In genomic region chr5:119299615-119300310, GRCh38 we compare ENCODE assay signal across 7 cellular contexts. TPM values are rescaled to one million over a fixed set of nuclear protein-coding genes. Genes with fewer than 3 reads are reported as not detected.
A peak's percentile ranks its signal among the peaks of the same experiment; 100 is the strongest.
DNase-seq lines count a peak whose midpoint lies in the region; ATAC-seq, FAIRE-seq and TF ChIP-seq lines count a peak whose summit lies in the region.
"Not testable (repeated sequence)": the region's sequence is repeated elsewhere in the genome, so short reads cannot be mapped to it uniquely, and the experiment has no call there.

No MANE protein-coding gene starts in this region.

- not testable (repeated sequence) for ATAC-seq in activated CD4-positive, alpha-beta T cell treated with anti-CD3 and anti-CD28 coated beads for 36 hours

- peaks cover 10% of the 10 kb centered on the region in 2 donors for H3K4me1 ChIP-seq in kidney (ENCODE audit: control insufficient read depth in 1 of 2, insufficient read depth in 1 of 2, low read depth in 1 of 2, low read length in 2 of 2)

- not testable (repeated sequence) for H3K9me3 Mint-ChIP-seq in activated CD4-positive, alpha-beta T cell treated with anti-CD3 and anti-CD28 coated beads for 36 hours (ENCODE audit: low read depth)

- not testable (repeated sequence) for TF ChIP-seq CTCF in kidney (IDR thresholded peaks at IDR 0.05; ENCODE audit: borderline replicate concordance, extremely low read depth, insufficient read depth)

- H3K4me3 Mint-ChIP-seq in activated CD4-positive, alpha-beta T cell treated with anti-CD3 and anti-CD28 coated beads for 36 hours: peak overlapping the region; percentile 75

- in situ Hi-C loops in KBM-7 (cut with MboI; ENCODE audit: low pct_unique_long_range_greater_than_20kb, low sequenced_read_pairs): not testable (repeated sequence)

- not testable (repeated sequence) for H3K4me3 ChIP-seq in kidney (ENCODE audit: low read length in 2 of 2)

- DNase-seq in KBM-7 (peak; percentile 70), activated T-cell treated with anti-CD3 and anti-CD28 coated beads for 24 hours (ENCODE audit: low read depth) (peak; percentile 89), kidney (peak; percentile 78)
- peak; percentile 93 for DNase-seq in activated CD4-positive, alpha-beta T cell treated with anti-CD3 and anti-CD28 coated beads for 36 hours
- DNase-seq in activated naive CD4-positive, alpha-beta T cell treated with anti-CD3 and anti-CD28 coated beads, Interleukin-2, amount 50 U/mL, for 16 hours: peak; percentile 95
- DNase-seq in stimulated activated CD4-positive, alpha-beta T cell treated with anti-CD3 and anti-CD28 coated beads, Interleukin-1b, Interleukin-23, amount 100 ng/mL, for 4 hours (ENCODE audit: low read depth in 2 of 2): peak; percentile 76 to 82
- DNase-seq in stimulated activated CD8-positive, alpha-beta memory T cell treated with anti-CD3 and anti-CD28 coated beads, Interleukin-4, amount 100 ng/mL, for 24 hours (ENCODE audit: low read depth): peak; percentile 81

- H3K27me3 Mint-ChIP-seq in activated CD4-positive, alpha-beta T cell treated with anti-CD3 and anti-CD28 coated beads for 36 hours: not testable (repeated sequence)

- H3K9me3 ChIP-seq in kidney (ENCODE audit: control insufficient read depth in 1 of 2, low read length in 2 of 2): not testable (repeated sequence)

- H3K36me3 ChIP-seq in kidney (ENCODE audit: control insufficient read depth in 1 of 2, insufficient read depth in 2 of 2, low read length in 2 of 2): not testable (repeated sequence)

- FAIRE-seq in kidney (lab: Jason Lieb, UNC): not testable (repeated sequence)

- not testable (repeated sequence) for H3K27ac ChIP-seq in kidney (ENCODE audit: low read depth in 2 of 2, low read length in 2 of 2)

- H3K4me1 Mint-ChIP-seq in activated CD4-positive, alpha-beta T cell treated with anti-CD3 and anti-CD28 coated beads for 36 hours: peaks cover 70% of the 10 kb centered on the region

- CTCF ChIA-PET in activated CD4-positive, alpha-beta T cell treated with anti-CD3 and anti-CD28 coated beads for 36 hours (lab: Charles Lee): interaction anchor here (0.6 to 2.2 kb wide), 7 partner anchors 9 to 312 kb away, joined by 3 to 10 read pairs (median 3); partner anchors contain the start of gene DTWD2

- POLR2A ChIA-PET in activated CD4-positive, alpha-beta T cell treated with anti-CD3 and anti-CD28 coated beads for 36 hours (lab: Charles Lee): interaction anchor here (0.7 kb wide), 1 partner anchor 34 kb away, joined by 3 read pairs; no protein-coding TSS in a partner anchor

- H3K36me3 Mint-ChIP-seq in activated CD4-positive, alpha-beta T cell treated with anti-CD3 and anti-CD28 coated beads for 36 hours (ENCODE audit: low read depth): peaks cover 23% of the 10 kb centered on the region

- peak overlapping the region; percentile 91 for H3K27ac Mint-ChIP-seq in activated CD4-positive, alpha-beta T cell treated with anti-CD3 and anti-CD28 coated beads for 36 hours

- not testable (repeated sequence) for H3K9ac ChIP-seq in kidney (ENCODE audit: low read length in 2 of 2)

- intact Hi-C loops in activated CD4-positive, alpha-beta T cell treated with anti-CD3 and anti-CD28 coated beads for 36 hours (cut with DNase I, micrococcal nuclease): loop anchor here in 1 of 2 experiments (1.0 to 2.0 kb wide), 3 partner anchors 10 to 31 kb away; no protein-coding TSS in a partner anchor
- intact Hi-C loops in kidney (cut with DNase I): not testable (repeated sequence)

RNA-seq across cellular contexts. Expression of gene TNFAIP8, which starts 56.1 kb away (rescaled TPM):
- 100 to 1,000 TPM; 166 to 171 TPM for total RNA-seq in activated CD4-positive, alpha-beta T cell treated with anti-CD3 and anti-CD28 coated beads for 36 hours
- 41.5 TPM for total RNA-seq in kidney
- polyA plus RNA-seq in kidney (ENCODE audit: insufficient read depth, low read depth, low replicate concordance): 13.3 TPM
